In genomic region chr10:19812976-19813375, GRCh38 we compare ENCODE assay signal across 20 cellular contexts. TPM values are rescaled to one million over a fixed set of nuclear protein-coding genes. Genes with fewer than 3 reads are reported as not detected.
DNase-seq lines count a peak whose midpoint lies in the region; FAIRE-seq and TF ChIP-seq lines count a peak whose summit lies in the region.
"Had no signal": no experiment of that assay in that cellular context is flagged by ENCODE, and none has a peak within 500 bp of the region (broad histone marks: within the 10 kb centered on the region; RNA-seq: fewer than 3 reads in every experiment).

No MANE protein-coding gene starts in this region.

- H3K4me1 ChIP-seq in mammary epithelial cell (ENCODE audit: insufficient read depth, low read length) = peaks cover 16% of the 10 kb centered on the region
- no peaks in the 10 kb centered on the region for H3K4me1 ChIP-seq in breast epithelium
- peaks cover 14% of the 10 kb centered on the region for H3K4me1 ChIP-seq in astrocyte (ENCODE audit: insufficient read depth, low read length)
- peaks cover 0 to 22% (median 2%) of the 10 kb centered on the region in 4 donors for H3K4me1 ChIP-seq in tibial artery
- H3K4me1 ChIP-seq: Caco-2, HAP-1 had no signal

- CTCF ChIA-PET in mammary epithelial cell (lab: Charles Lee; ENCODE audit: low non-redundant PET) = no interaction called here

- H3K9me3 ChIP-seq in mammary epithelial cell (replicated peaks; ENCODE audit: insufficient read depth, low read length) = no peaks in the 10 kb centered on the region
- H3K9me3 ChIP-seq in breast epithelium = no peaks in the 10 kb centered on the region
- no peaks in the 10 kb centered on the region for H3K9me3 ChIP-seq in astrocyte (ENCODE audit: insufficient read depth, low read depth, low read length)
- no peaks in the 10 kb centered on the region for H3K9me3 ChIP-seq in tibial artery
- H3K9me3 ChIP-seq in WERI-Rb-1 (ENCODE audit: severe bottlenecking) = no peaks in the 10 kb centered on the region
- H3K9me3 ChIP-seq: A549, Caco-2, HAP-1 had no signal

- H4K20me1 ChIP-seq in mammary epithelial cell (ENCODE audit: insufficient read depth, low read length) (no peaks in the 10 kb centered on the region), astrocyte (ENCODE audit: insufficient read depth, low read length) (peaks cover 10% of the 10 kb centered on the region)

- no peaks in the 10 kb centered on the region for H3K9me3 Mint-ChIP-seq in astrocyte (ENCODE audit: unreplicated experiment)
- H3K9me3 Mint-ChIP-seq in neural crest cell = no peaks in the 10 kb centered on the region
- H3K9me3 Mint-ChIP-seq: CD4-positive, alpha-beta T cell had no signal

- peak overlapping the region; percentile 68 for H2AFZ ChIP-seq in mammary epithelial cell (ENCODE audit: low read depth, low read length)
- no peak overlapping the region for H2AFZ ChIP-seq in astrocyte (ENCODE audit: low read depth, low read length)
- H2AFZ ChIP-seq: GM23248 had no signal

- H3K4me1 Mint-ChIP-seq in astrocyte (ENCODE audit: low read depth, unreplicated experiment) (peaks cover 4% of the 10 kb centered on the region), neural crest cell (peaks cover 20% of the 10 kb centered on the region)

- no peaks in the 10 kb centered on the region for H3K36me3 Mint-ChIP-seq in astrocyte (ENCODE audit: low read depth, unreplicated experiment)
- H3K36me3 Mint-ChIP-seq in neural crest cell (ENCODE audit: low read depth) = no peaks in the 10 kb centered on the region

- no TSS peak for BruUV-seq in mammary epithelial cell (replicated peaks; lab: Mats Ljungman, UMichigan)

- H3K27me3 ChIP-seq in mammary epithelial cell (ENCODE audit: insufficient read depth, low read length) = no peaks in the 10 kb centered on the region
- no peaks in the 10 kb centered on the region for H3K27me3 ChIP-seq in breast epithelium
- no peaks in the 10 kb centered on the region for H3K27me3 ChIP-seq in astrocyte (ENCODE audit: insufficient read depth, low read length)
- H3K27me3 ChIP-seq in tibial artery = no peaks in the 10 kb centered on the region
- H3K27me3 ChIP-seq in WERI-Rb-1 (ENCODE audit: insufficient read depth, low read depth, severe bottlenecking) = no peaks in the 10 kb centered on the region

- peaks cover 15% of the 10 kb centered on the region for H3K79me2 ChIP-seq in mammary epithelial cell (ENCODE audit: insufficient read depth, low read length)
- peaks cover 9% of the 10 kb centered on the region for H3K79me2 ChIP-seq in astrocyte (ENCODE audit: insufficient read depth, low read length)

- 9% methylated on average over 3 of the region's 3 CpGs for WGBS in mammary epithelial cell (ENCODE audit: low coverage, missing lambda C conversion rate)

- no peak for TF ChIP-seq POLR2A in breast epithelium (IDR thresholded peaks at IDR 0.05)

- H3K9ac ChIP-seq in mammary epithelial cell (ENCODE audit: insufficient read depth, low read length) (no peak overlapping the region), astrocyte (ENCODE audit: low read length) (no peak overlapping the region)
- H3K9ac ChIP-seq: GM23248 had no signal

- H3K27ac ChIP-seq in mammary epithelial cell (ENCODE audit: insufficient read depth, low read depth, low read length) (no peak overlapping the region), breast epithelium (no peak overlapping the region), astrocyte (ENCODE audit: low read depth, low read length) (no peak overlapping the region), tibial artery (peak overlapping the region; percentile 20 to 27), WERI-Rb-1 (no peak overlapping the region)
- H3K27ac ChIP-seq: 22Rv1, A549, C4-2B, GM23248, HL-60 had no signal

- dilution Hi-C loops in mammary epithelial cell (cut with HindIII; ENCODE audit: low sequenced_read_pairs) = no loop called here

- H3K27me3 Mint-ChIP-seq in astrocyte (ENCODE audit: low read depth, unreplicated experiment) (no peaks in the 10 kb centered on the region), neural crest cell (ENCODE audit: low read depth) (peaks cover 55% of the 10 kb centered on the region)

- H3K4me2 ChIP-seq in mammary epithelial cell (ENCODE audit: insufficient read depth, low read depth, low read length) (peak overlapping the region; percentile 25), astrocyte (ENCODE audit: low read length) (no peak overlapping the region)
- H3K4me2 ChIP-seq: A549 had no signal

- no peak overlapping the region for H3K4me3 Mint-ChIP-seq in astrocyte (ENCODE audit: unreplicated experiment)
- H3K4me3 Mint-ChIP-seq in neural crest cell = peak overlapping the region; percentile 47
- H3K4me3 Mint-ChIP-seq: CD4-positive, alpha-beta T cell had no signal

- H3K4me3 ChIP-seq in mammary epithelial cell (replicated peaks in 1 of 3; ENCODE audit: insufficient read depth in 1 of 3, low read depth in 2 of 3, low read length in 3 of 3) (no peak overlapping the region), breast epithelium (no peak overlapping the region), astrocyte (ENCODE audit: insufficient read depth, low read depth, low read length) (no peak overlapping the region), tibial artery (no peak overlapping the region), WERI-Rb-1 (ENCODE audit: low read depth, low read length) (no peak overlapping the region)
- H3K4me3 ChIP-seq: A549, GM23248, HAP-1 had no signal

- TF ChIP-seq CTCF in mammary epithelial cell (conservative IDR thresholded peaks at IDR 0.05 in 1 of 2, IDR thresholded peaks at IDR 0.05 in 1 of 2; ENCODE audit: extremely low read depth in 1 of 2, insufficient read depth in 1 of 2, low read depth in 1 of 2, low read length in 2 of 2) (no peak), breast epithelium (IDR thresholded peaks at IDR 0.05) (no peak), astrocyte (IDR thresholded peaks at IDR 0.05; ENCODE audit: insufficient read depth, low read depth, low read length) (no peak), neural crest cell (conservative IDR thresholded peaks at IDR 0.05) (no peak), tibial artery (IDR thresholded peaks at IDR 0.05) (no peak), WERI-Rb-1 (IDR thresholded peaks at IDR 0.05; ENCODE audit: low read depth, low read length) (no peak)

- intact Hi-C loops in mammary epithelial cell (cut with micrococcal nuclease) = loop anchor here (10.0 kb wide), 1 partner anchor 1128 kb away; no protein-coding TSS in a partner anchor
- intact Hi-C loops in breast epithelium (cut with DNase I; ENCODE audit: low total_unique reads) = no loop called here
- intact Hi-C loops in tibial artery (cut with DNase I; ENCODE audit: low total_unique reads) = loop anchor here (10.0 kb wide), 2 partner anchors 112 to 188 kb away; no protein-coding TSS in a partner anchor

- in situ Hi-C loops in mammary epithelial cell (cut with MboI; ENCODE audit: low sequenced_read_pairs in 2 of 2) = loop anchor here (10.0 to 25.0 kb wide), 2 partner anchors 102 to 949 kb away; no protein-coding TSS in a partner anchor

- H3K36me3 ChIP-seq in mammary epithelial cell (ENCODE audit: insufficient read depth, low read length) = no peaks in the 10 kb centered on the region
- H3K36me3 ChIP-seq in breast epithelium = no peaks in the 10 kb centered on the region
- no peaks in the 10 kb centered on the region for H3K36me3 ChIP-seq in astrocyte (ENCODE audit: insufficient read depth, low read length)
- no peaks in the 10 kb centered on the region for H3K36me3 ChIP-seq in tibial artery
- H3K36me3 ChIP-seq in WERI-Rb-1 = no peaks in the 10 kb centered on the region
- H3K36me3 ChIP-seq: HAP-1 had no signal

- FAIRE-seq in astrocyte (lab: Jason Lieb, UNC) = no peak
- FAIRE-seq: A549, D721Med, G401.6, GM12891 had no signal

- H3K27ac Mint-ChIP-seq in astrocyte (ENCODE audit: unreplicated experiment) (no peak overlapping the region), neural crest cell (ENCODE audit: unreplicated experiment) (no peak overlapping the region)
- H3K27ac Mint-ChIP-seq: CD4-positive, alpha-beta T cell had no signal

- DNase-seq in mammary epithelial cell (peak; percentile 42), breast epithelium (ENCODE audit: low spot score in 2 of 2) (no peak), astrocyte (ENCODE audit: low read depth) (peak; percentile 67), neural crest cell (ENCODE audit: low read depth, low spot score) (no peak), tibial artery (no peak), NOMO-1 (lab: John Stamatoyannopoulos, UW; ENCODE audit: unreplicated experiment in 2 of 2) (no peak), WERI-Rb-1 (no peak), NCI-H146 (lab: John Stamatoyannopoulos, UW) (no peak)
- DNase-seq: AML-193; Caco-2; CD4-positive, alpha-beta T cell; GM23248 had no signal

RNA-seq across cellular contexts. Expression of gene PLXDC2, which starts 3.3 kb away (rescaled TPM):
- total RNA-seq in mammary epithelial cell (100 to 1,000 TPM in 1 of 2 donors, 10 to 100 TPM in 1; 20.0 to 124 TPM), breast epithelium (100 to 1,000 TPM in 2 of 3 donors, 10 to 100 TPM in 1; 63.9 to 125 (median 101) TPM), astrocyte (36.1 and 44.5 TPM in 2 replicates), neural crest cell (4.0 and 4.1 TPM in 2 replicates)
- 13.0 TPM for polyA plus RNA-seq in mammary epithelial cell
- polyA minus RNA-seq in mammary epithelial cell = 24.5 TPM

Comparison
In these comparisons a context has a peak if more than half of its experiments do, and no peak if none do; other contexts are left out.
1. DNase-seq: peak in mammary epithelial cell (single experiment) and astrocyte (single experiment); none in breast epithelium (0 of 2), neural crest cell (single experiment), tibial artery (0 of 2), NOMO-1 (0 of 2), WERI-Rb-1 (single experiment) and NCI-H146 (single experiment).
2. H3K27ac ChIP-seq: peak in tibial artery (2 of 2); none in mammary epithelial cell (single experiment), breast epithelium (0 of 2), astrocyte (single experiment) and WERI-Rb-1 (single experiment).